ENCODE assay signal across 8 cellular contexts in genomic region chr1:89358287-89358893, GRCh38. TPM values are rescaled to one million over a fixed set of nuclear protein-coding genes. Genes with fewer than 3 reads are reported as not detected.
DNase-seq lines count a peak whose midpoint lies in the region; ATAC-seq and TF ChIP-seq lines count a peak whose summit lies in the region.

No MANE protein-coding gene starts in this region.

- H3K4me1 ChIP-seq in left lung = peaks cover 0 to 18% of the 10 kb centered on the region in 2 donors

- no peaks in the 10 kb centered on the region for H3K27me3 ChIP-seq in left lung

- peak; percentile 69 for DNase-seq in SIG-M5 treated with dmso at 0.1 percent for 504 hours (lab: John Stamatoyannopoulos, UW; ENCODE audit: unreplicated experiment)
- no peak for DNase-seq in SIG-M5 (lab: John Stamatoyannopoulos, UW)
- peak; percentile 37 for DNase-seq in NCI-H510A (lab: John Stamatoyannopoulos, UW)
- DNase-seq in activated CD4-positive, alpha-beta T cell treated with anti-CD3 and anti-CD28 coated beads for 4 hours = peak; percentile 82 to 90
- peak; percentile 86 for DNase-seq in choroid plexus epithelial cell (ENCODE audit: low read depth)
- peak; percentile 37 to 74 for DNase-seq in left lung
- peak; percentile 62 to 73 (median 72) for DNase-seq in stimulated activated CD4-positive, alpha-beta T cell treated with anti-CD3 and anti-CD28 coated beads, TNF-alpha, amount 100 ng/mL, for 1 hour (ENCODE audit: low read depth in 3 of 3, low spot score in 1 of 3)

- H3K27ac ChIP-seq in left lung = no peak overlapping the region

- H3K9me3 ChIP-seq in left lung = no peaks in the 10 kb centered on the region

- TF ChIP-seq CTCF in choroid plexus epithelial cell (conservative IDR thresholded peaks at IDR 0.05; ENCODE audit: low read depth, low read length) (peak; percentile 88), left lung (IDR thresholded peaks at IDR 0.05) (peak; percentile 76 to 78)

- H3K36me3 ChIP-seq in left lung = no peaks in the 10 kb centered on the region

- no peak overlapping the region for H3K4me3 ChIP-seq in choroid plexus epithelial cell (ENCODE audit: low read depth, low read length)
- no peak overlapping the region for H3K4me3 ChIP-seq in left lung

- ATAC-seq in HG03175 (IDR thresholded peaks at IDR 0.05; ENCODE audit: unreplicated experiment) = peak; percentile 58
- ATAC-seq in left lung = peak; percentile 92

- intact Hi-C loops in left lung (cut with DNase I) = loop anchor here (2.0 to 10.0 kb wide), 2 partner anchors 264 to 360 kb away; no protein-coding TSS in a partner anchor

RNA-seq across cellular contexts. Expression of gene GBP6, which starts 5.5 kb away (rescaled TPM):
- 1 to 10 TPM in 1 of 2 donors, under 1 TPM in 1; 0.73 to 1.3 TPM for total RNA-seq in left lung
